ENCODE assay signal across 15 cellular contexts in genomic region chr12:90618606-90619005, GRCh38.
DNase-seq lines count a peak whose midpoint lies in the region; ATAC-seq and TF ChIP-seq lines count a peak whose summit lies in the region.
"Had no signal": no experiment of that assay in that cellular context is flagged by ENCODE, and none has a peak within 500 bp of the region (broad histone marks: within the 10 kb centered on the region; RNA-seq: fewer than 3 reads in every experiment).

No MANE protein-coding gene starts in this region.

- no peak for TF ChIP-seq POLR2A in heart left ventricle (IDR thresholded peaks at IDR 0.05)

- DNase-seq in AG20443 (ENCODE audit: low spot score) (peak; percentile 7), amniotic epithelial cell (ENCODE audit: low read depth) (peak; percentile 51), fibroblast of gingiva (ENCODE audit: low read depth) (peak; percentile 38), renal cortical epithelial cell (ENCODE audit: low read depth) (peak; percentile 2), heart left ventricle (no peak), medulla oblongata (ENCODE audit: extremely low spot score) (no peak)
- no peak for DNase-seq in activated CD8-positive, alpha-beta memory T cell treated with anti-CD3 and anti-CD28 coated beads, Interleukin-2, amount 50 U/mL, for 48 hours
- DNase-seq: CD8-positive, alpha-beta memory T cell; NCI-H1436; NCI-H226; NCI-H526; NK-92 treated with Interleukin-12 subunit alpha and Interleukin-12 subunit beta, amount 100 ng/mL, for 24 hours; OCI-M1 had no signal

- H3K27ac ChIP-seq in heart left ventricle, result no peak overlapping the region
- H3K27ac ChIP-seq: BLaER1 had no signal

- no peak for TF ChIP-seq CTCF in heart left ventricle (IDR thresholded peaks at IDR 0.05)

- H3K36me3 ChIP-seq in heart left ventricle, result no peaks in the 10 kb centered on the region
- H3K36me3 ChIP-seq: BLaER1 had no signal

- no peak overlapping the region for H3K4me3 ChIP-seq in heart left ventricle
- H3K4me3 ChIP-seq: BLaER1 had no signal

- H3K27me3 ChIP-seq in heart left ventricle, result no peaks in the 10 kb centered on the region
- H3K27me3 ChIP-seq: BLaER1 had no signal

- intact Hi-C loops in heart left ventricle (cut with DNase I), result no loop called here

- H3K4me1 ChIP-seq in heart left ventricle, result peaks cover 0 to 10% (median 0%) of the 10 kb centered on the region in 12 donors
- H3K4me1 ChIP-seq: BLaER1 had no signal

- no peaks in the 10 kb centered on the region for H3K9me3 ChIP-seq in heart left ventricle
- H3K9me3 ChIP-seq: BLaER1 had no signal

- no peak for ATAC-seq in heart left ventricle
- ATAC-seq in GM18519 (IDR thresholded peaks at IDR 0.05; ENCODE audit: low FRiP score, unreplicated experiment), result no peak

Comparison
In these comparisons a context has a peak if more than half of its experiments do, and no peak if none do; other contexts are left out.
1. DNase-seq: peak in AG20443 (single experiment), amniotic epithelial cell (single experiment), fibroblast of gingiva (single experiment) and renal cortical epithelial cell (single experiment); none in activated CD8-positive, alpha-beta memory T cell treated with anti-CD3 and anti-CD28 coated beads, Interleukin-2, amount 50 U/mL, for 48 hours (single experiment), heart left ventricle (0 of 5) and medulla oblongata (single experiment).